Comparison of ENCODE assay signal across 9 cellular contexts in genomic region chr11:3959015-3959917, GRCh38.
A peak's percentile ranks its signal among the peaks of the same experiment; 100 is the strongest.
DNase-seq lines count a peak whose midpoint lies in the region; ATAC-seq lines count a peak whose summit lies in the region.
"Had no signal": no experiment of that assay in that cellular context is flagged by ENCODE, and none has a peak within 500 bp of the region (broad histone marks: within the 10 kb centered on the region; RNA-seq: fewer than 3 reads in every experiment).

No MANE protein-coding gene starts in this region.

- H3K27me3 ChIP-seq in ACC112 (ENCODE audit: insufficient read depth, low read length): no peaks in the 10 kb centered on the region

- peaks cover 34% of the 10 kb centered on the region for H3K4me1 ChIP-seq in ACC112 (ENCODE audit: control insufficient read depth, insufficient read depth, low read length, unreplicated experiment)

- peak; percentile 13 for DNase-seq in NCI-H69 (lab: John Stamatoyannopoulos, UW)
- DNase-seq in glomerular visceral epithelial cell (ENCODE audit: extremely low spot score): peak; percentile 79
- no peak for DNase-seq in nucleus accumbens (lab: John Stamatoyannopoulos, UW)
- DNase-seq in NCI-H2081 treated with DMSO at 0.1 percent for 48 hours (lab: John Stamatoyannopoulos, UW): no peak
- no peak for DNase-seq in cerebellum (ENCODE audit: low spot score)
- DNase-seq in HuH-7.5 (ENCODE audit: low spot score): no peak

- no peaks in the 10 kb centered on the region for H3K79me2 ChIP-seq in ACC112 (ENCODE audit: control insufficient read depth, insufficient read depth, low read length, unreplicated experiment)

- peak; percentile 77 for ATAC-seq in GM18861 (IDR thresholded peaks at IDR 0.05; ENCODE audit: unreplicated experiment)

- H3K4me3 ChIP-seq in ACC112 (ENCODE audit: low read depth, low read length): peak overlapping the region; percentile 2; the same call in 1 of the 2 replicates
- H3K4me3 ChIP-seq: skin epidermis had no signal

- H2AFZ ChIP-seq in ACC112 (ENCODE audit: low read length, unreplicated experiment): no peak overlapping the region

- peak overlapping the region; percentile 49 for H3K27ac ChIP-seq in ACC112 (ENCODE audit: low read depth, low read length)

- H3K36me3 ChIP-seq in ACC112 (ENCODE audit: insufficient read depth, low read length): no peaks in the 10 kb centered on the region

Comparison
In these comparisons a context has a peak if more than half of its experiments do, and no peak if none do; other contexts are left out.
1. DNase-seq: peak in NCI-H69 (single experiment) and glomerular visceral epithelial cell (single experiment); none in nucleus accumbens (0 of 56), NCI-H2081 treated with DMSO at 0.1 percent for 48 hours (single experiment), cerebellum (single experiment) and HuH-7.5 (single experiment).